ENCODE assay signal across 17 cellular contexts in genomic region chr17:76702941-76703637, GRCh38.
"Had no signal": no experiment of that assay in that cellular context is flagged by ENCODE, and none has a peak within 500 bp of the region (broad histone marks: within the 10 kb centered on the region; RNA-seq: fewer than 3 reads in every experiment).

No MANE protein-coding gene starts in this region.

- H3K36me3 ChIP-seq: neural progenitor cell, ovary, suprapubic skin had no signal

- H3K4me3 ChIP-seq: neural progenitor cell, ovary, suprapubic skin had no signal

- ATAC-seq: activated CD8-positive, alpha-beta T cell treated with anti-CD3 and anti-CD28 coated beads for 36 hours; activated T-cell treated with anti-CD3 and anti-CD28 coated beads, Interleukin-2, amount 50 U/mL, for 72 hours; stimulated activated naive CD8-positive, alpha-beta T cell treated with anti-CD3 and anti-CD28 coated beads, Interleukin-15, Interleukin-2, amounts not matched to agents 100 U/mL and 50 U/mL, for 24 hours had no signal

- H3K9me3 ChIP-seq: ovary, suprapubic skin had no signal

- H3K27me3 ChIP-seq: neural progenitor cell, ovary, suprapubic skin had no signal

- H3K27ac ChIP-seq: epithelial cell of prostate, neural progenitor cell, suprapubic skin had no signal

- DNase-seq: activated B cell treated with CpG ODN at 0.5 μM for 24 hours; activated CD4-positive, alpha-beta T cell treated with anti-CD3 and anti-CD28 coated beads for 48 hours; activated CD8-positive, alpha-beta memory T cell treated with anti-CD3 and anti-CD28 coated beads, Interleukin-2, amount 50 U/mL, for 48 hours; activated CD8-positive, alpha-beta T cell treated with anti-CD3 and anti-CD28 coated beads for 36 hours; activated gamma-delta T cell; activated T-cell treated with anti-CD3 and anti-CD28 coated beads, Interleukin-2, amount 50 U/mL, for 72 hours; hippocampal formation; retina; small intestine; stimulated activated CD4-positive, alpha-beta T cell treated with anti-CD3 and anti-CD28 coated beads, Interleukin-4, amount 100 ng/mL, for 4 hours; stimulated activated CD8-positive, alpha-beta memory T cell treated with anti-CD3 and anti-CD28 coated beads, Interleukin-4, amount 100 ng/mL, for 48 hours; stimulated activated naive CD8-positive, alpha-beta T cell treated with anti-CD3 and anti-CD28 coated beads, Interleukin-15, Interleukin-2, amounts not matched to agents 100 U/mL and 50 U/mL, for 24 hours; SW 1271 had no signal
